ENCODE assay signal across 1 cellular context in the genomic region with DNA sequence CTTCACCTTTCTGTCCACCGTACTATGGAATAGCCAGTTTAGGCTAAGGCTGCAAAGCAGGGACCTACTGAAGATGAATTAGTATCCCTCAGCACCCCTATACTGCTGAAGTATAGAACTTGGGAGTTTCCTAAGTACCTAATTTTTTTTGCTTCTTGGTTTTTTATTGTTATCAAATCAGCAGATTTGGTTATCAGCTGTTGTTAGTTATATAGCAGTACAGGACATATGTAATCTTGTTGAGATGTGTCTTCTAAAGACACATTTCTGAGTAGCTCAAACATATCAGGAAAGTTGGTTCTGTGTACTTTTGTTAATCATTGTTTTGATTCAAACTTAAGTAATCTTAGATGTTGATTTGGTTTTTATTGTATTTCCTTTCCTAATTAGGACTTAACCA.
TF ChIP-seq lines count a peak whose summit lies in the region.

No MANE protein-coding gene starts in this region.

TF ChIP-seq in GM23338, 12 proteins besides CTCF, POLR2A, EP300 and RAD21 (continued from another document):
- TF ChIP-seq, protein P1, sequence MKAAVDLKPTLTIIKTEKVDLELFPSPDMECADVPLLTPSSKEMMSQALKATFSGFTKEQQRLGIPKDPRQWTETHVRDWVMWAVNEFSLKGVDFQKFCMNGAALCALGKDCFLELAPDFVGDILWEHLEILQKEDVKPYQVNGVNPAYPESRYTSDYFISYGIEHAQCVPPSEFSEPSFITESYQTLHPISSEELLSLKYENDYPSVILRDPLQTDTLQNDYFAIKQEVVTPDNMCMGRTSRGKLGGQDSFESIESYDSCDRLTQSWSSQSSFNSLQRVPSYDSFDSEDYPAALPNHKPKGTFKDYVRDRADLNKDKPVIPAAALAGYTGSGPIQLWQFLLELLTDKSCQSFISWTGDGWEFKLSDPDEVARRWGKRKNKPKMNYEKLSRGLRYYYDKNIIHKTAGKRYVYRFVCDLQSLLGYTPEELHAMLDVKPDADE (IDR thresholded peaks at IDR 0.05), result no peak
- TF ChIP-seq NANOG (IDR thresholded peaks at IDR 0.05; ENCODE audit: borderline replicate concordance), result no peak
- no peak for TF ChIP-seq STAT1 (IDR thresholded peaks at IDR 0.05; ENCODE audit: unreplicated experiment)
- TF ChIP-seq, protein P2, sequence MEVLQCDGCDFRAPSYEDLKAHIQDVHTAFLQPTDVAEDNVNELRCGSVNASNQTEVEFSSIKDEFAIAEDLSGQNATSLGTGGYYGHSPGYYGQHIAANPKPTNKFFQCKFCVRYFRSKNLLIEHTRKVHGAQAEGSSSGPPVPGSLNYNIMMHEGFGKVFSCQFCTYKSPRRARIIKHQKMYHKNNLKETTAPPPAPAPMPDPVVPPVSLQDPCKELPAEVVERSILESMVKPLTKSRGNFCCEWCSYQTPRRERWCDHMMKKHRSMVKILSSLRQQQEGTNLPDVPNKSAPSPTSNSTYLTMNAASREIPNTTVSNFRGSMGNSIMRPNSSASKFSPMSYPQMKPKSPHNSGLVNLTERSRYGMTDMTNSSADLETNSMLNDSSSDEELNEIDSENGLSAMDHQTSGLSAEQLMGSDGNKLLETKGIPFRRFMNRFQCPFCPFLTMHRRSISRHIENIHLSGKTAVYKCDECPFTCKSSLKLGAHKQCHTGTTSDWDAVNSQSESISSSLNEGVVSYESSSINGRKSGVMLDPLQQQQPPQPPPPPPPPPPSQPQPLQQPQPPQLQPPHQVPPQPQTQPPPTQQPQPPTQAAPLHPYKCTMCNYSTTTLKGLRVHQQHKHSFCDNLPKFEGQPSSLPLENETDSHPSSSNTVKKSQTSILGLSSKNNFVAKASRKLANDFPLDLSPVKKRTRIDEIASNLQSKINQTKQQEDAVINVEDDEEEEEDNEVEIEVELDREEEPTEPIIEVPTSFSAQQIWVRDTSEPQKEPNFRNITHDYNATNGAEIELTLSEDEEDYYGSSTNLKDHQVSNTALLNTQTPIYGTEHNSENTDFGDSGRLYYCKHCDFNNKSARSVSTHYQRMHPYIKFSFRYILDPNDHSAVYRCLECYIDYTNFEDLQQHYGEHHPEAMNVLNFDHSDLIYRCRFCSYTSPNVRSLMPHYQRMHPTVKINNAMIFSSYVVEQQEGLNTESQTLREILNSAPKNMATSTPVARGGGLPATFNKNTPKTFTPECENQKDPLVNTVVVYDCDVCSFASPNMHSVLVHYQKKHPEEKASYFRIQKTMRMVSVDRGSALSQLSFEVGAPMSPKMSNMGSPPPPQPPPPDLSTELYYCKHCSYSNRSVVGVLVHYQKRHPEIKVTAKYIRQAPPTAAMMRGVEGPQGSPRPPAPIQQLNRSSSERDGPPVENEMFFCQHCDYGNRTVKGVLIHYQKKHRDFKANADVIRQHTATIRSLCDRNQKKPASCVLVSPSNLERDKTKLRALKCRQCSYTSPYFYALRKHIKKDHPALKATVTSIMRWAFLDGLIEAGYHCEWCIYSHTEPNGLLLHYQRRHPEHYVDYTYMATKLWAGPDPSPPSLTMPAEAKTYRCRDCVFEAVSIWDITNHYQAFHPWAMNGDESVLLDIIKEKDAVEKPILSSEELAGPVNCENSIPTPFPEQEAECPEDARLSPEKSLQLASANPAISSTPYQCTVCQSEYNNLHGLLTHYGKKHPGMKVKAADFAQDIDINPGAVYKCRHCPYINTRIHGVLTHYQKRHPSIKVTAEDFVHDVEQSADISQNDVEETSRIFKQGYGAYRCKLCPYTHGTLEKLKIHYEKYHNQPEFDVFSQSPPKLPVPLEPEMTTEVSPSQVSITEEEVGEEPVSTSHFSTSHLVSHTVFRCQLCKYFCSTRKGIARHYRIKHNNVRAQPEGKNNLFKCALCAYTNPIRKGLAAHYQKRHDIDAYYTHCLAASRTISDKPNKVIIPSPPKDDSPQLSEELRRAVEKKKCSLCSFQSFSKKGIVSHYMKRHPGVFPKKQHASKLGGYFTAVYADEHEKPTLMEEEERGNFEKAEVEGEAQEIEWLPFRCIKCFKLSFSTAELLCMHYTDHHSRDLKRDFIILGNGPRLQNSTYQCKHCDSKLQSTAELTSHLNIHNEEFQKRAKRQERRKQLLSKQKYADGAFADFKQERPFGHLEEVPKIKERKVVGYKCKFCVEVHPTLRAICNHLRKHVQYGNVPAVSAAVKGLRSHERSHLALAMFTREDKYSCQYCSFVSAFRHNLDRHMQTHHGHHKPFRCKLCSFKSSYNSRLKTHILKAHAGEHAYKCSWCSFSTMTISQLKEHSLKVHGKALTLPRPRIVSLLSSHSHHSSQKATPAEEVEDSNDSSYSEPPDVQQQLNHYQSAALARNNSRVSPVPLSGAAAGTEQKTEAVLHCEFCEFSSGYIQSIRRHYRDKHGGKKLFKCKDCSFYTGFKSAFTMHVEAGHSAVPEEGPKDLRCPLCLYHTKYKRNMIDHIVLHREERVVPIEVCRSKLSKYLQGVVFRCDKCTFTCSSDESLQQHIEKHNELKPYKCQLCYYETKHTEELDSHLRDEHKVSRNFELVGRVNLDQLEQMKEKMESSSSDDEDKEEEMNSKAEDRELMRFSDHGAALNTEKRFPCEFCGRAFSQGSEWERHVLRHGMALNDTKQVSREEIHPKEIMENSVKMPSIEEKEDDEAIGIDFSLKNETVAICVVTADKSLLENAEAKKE (CRISPR knock-in tag; IDR thresholded peaks at IDR 0.05), result no peak
- TF ChIP-seq CREB1 (CRISPR knock-in tag; IDR thresholded peaks at IDR 0.05; ENCODE audit: low read depth), result no peak
- TF ChIP-seq, protein P3, sequence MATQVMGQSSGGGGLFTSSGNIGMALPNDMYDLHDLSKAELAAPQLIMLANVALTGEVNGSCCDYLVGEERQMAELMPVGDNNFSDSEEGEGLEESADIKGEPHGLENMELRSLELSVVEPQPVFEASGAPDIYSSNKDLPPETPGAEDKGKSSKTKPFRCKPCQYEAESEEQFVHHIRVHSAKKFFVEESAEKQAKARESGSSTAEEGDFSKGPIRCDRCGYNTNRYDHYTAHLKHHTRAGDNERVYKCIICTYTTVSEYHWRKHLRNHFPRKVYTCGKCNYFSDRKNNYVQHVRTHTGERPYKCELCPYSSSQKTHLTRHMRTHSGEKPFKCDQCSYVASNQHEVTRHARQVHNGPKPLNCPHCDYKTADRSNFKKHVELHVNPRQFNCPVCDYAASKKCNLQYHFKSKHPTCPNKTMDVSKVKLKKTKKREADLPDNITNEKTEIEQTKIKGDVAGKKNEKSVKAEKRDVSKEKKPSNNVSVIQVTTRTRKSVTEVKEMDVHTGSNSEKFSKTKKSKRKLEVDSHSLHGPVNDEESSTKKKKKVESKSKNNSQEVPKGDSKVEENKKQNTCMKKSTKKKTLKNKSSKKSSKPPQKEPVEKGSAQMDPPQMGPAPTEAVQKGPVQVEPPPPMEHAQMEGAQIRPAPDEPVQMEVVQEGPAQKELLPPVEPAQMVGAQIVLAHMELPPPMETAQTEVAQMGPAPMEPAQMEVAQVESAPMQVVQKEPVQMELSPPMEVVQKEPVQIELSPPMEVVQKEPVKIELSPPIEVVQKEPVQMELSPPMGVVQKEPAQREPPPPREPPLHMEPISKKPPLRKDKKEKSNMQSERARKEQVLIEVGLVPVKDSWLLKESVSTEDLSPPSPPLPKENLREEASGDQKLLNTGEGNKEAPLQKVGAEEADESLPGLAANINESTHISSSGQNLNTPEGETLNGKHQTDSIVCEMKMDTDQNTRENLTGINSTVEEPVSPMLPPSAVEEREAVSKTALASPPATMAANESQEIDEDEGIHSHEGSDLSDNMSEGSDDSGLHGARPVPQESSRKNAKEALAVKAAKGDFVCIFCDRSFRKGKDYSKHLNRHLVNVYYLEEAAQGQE (IDR thresholded peaks at IDR 0.05; ENCODE audit: unreplicated experiment), result no peak
